ENCODE assay signal across 17 cellular contexts in the genomic region with DNA sequence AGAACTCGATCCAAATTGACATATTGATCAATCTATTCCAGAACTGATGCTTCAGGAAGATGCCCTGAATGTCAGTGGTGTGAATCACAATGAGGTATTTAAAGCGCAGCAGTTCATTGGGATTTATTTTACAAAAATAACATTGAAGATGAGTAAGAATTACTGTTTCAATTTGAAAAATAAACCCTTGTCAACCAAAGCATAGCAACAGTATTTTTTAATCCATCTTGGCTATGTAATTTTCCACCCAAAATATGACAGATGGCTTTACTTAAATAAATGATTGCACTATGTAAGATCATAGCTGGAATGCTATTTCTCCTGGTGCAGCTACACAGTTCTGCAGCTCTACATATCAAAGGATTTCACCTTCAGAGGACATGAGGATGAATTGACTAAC.
DNase-seq lines count a peak whose midpoint lies in the region; ATAC-seq and TF ChIP-seq lines count a peak whose summit lies in the region.
"Had no signal": no experiment of that assay in that cellular context is flagged by ENCODE, and none has a peak within 500 bp of the region (broad histone marks: within the 10 kb centered on the region; RNA-seq: fewer than 3 reads in every experiment).

No MANE protein-coding gene starts in this region.

- H3K9me3 ChIP-seq in SK-N-SH = no peaks in the 10 kb centered on the region
- H3K9me3 ChIP-seq in effector memory CD4-positive, alpha-beta T cell (ENCODE audit: control insufficient read depth, low read length) = peaks cover 4% of the 10 kb centered on the region
- no peaks in the 10 kb centered on the region for H3K9me3 ChIP-seq in vagina
- H3K9me3 ChIP-seq in neuronal stem cell (replicated peaks in 1 of 2; ENCODE audit: control insufficient read depth in 2 of 2, insufficient read depth in 1 of 2, low read depth in 1 of 2, low read length in 2 of 2) = no peaks in the 10 kb centered on the region

- H2AFZ ChIP-seq in SK-N-SH (ENCODE audit: low read depth) (no peak overlapping the region), neuronal stem cell (ENCODE audit: low read length) (no peak overlapping the region)

- TF ChIP-seq POLR2A in vagina (IDR thresholded peaks at IDR 0.05) = no peak

- DNase-seq in SK-N-SH (no peak), choroid plexus epithelial cell (ENCODE audit: low read depth) (peak; percentile 11), fibroblast of the conjunctiva (ENCODE audit: low read depth) (peak; percentile 41), vagina (ENCODE audit: extremely low spot score in 2 of 2) (no peak), GOT3 (lab: John Stamatoyannopoulos, UW) (no peak), neuronal stem cell (ENCODE audit: low spot score) (no peak)
- no peak for DNase-seq in effector memory CD4-positive, alpha-beta T cell
- DNase-seq: COR-L47, H9, IMR-90, Kasumi-1, NCI-H1417 treated with DMSO at 0.1 percent for 48 hours, NCI-H2029, NCI-H2171 treated with DMSO at 0.1 percent for 48 hours, NCI-H510A had no signal

- no peaks in the 10 kb centered on the region; a peak in 1 of 4 replicates for H3K4me1 ChIP-seq in SK-N-SH (ENCODE audit: control insufficient read depth in 1 of 2, insufficient read depth in 2 of 2, low read depth in 1 of 2, low read length in 1 of 2)
- no peaks in the 10 kb centered on the region for H3K4me1 ChIP-seq in effector memory CD4-positive, alpha-beta T cell (ENCODE audit: control insufficient read depth, insufficient read depth, low read length, poor library complexity, severe bottlenecking)
- no peaks in the 10 kb centered on the region for H3K4me1 ChIP-seq in vagina
- no peaks in the 10 kb centered on the region for H3K4me1 ChIP-seq in neuronal stem cell (ENCODE audit: control insufficient read depth in 2 of 2, insufficient read depth in 1 of 2, low read depth in 1 of 2, low read length in 2 of 2)

- H4K20me1 ChIP-seq in SK-N-SH (ENCODE audit: insufficient read depth) = no peaks in the 10 kb centered on the region

- H3F3A ChIP-seq in SK-N-SH (replicated peaks; ENCODE audit: insufficient read depth) = no peaks in the 10 kb centered on the region

- no peak overlapping the region for H4K91ac ChIP-seq in neuronal stem cell (ENCODE audit: low read depth, low read length, poor library complexity)

- no peak overlapping the region for H3K4me3 ChIP-seq in SK-N-SH (ENCODE audit: low read depth in 2 of 2, low read length in 1 of 2)
- H3K4me3 ChIP-seq in choroid plexus epithelial cell (ENCODE audit: low read depth, low read length) = no peak overlapping the region
- H3K4me3 ChIP-seq in effector memory CD4-positive, alpha-beta T cell (ENCODE audit: insufficient read depth, low read depth, low read length, poor library complexity, severe bottlenecking) = no peak overlapping the region
- no peak overlapping the region for H3K4me3 ChIP-seq in vagina
- H3K4me3 ChIP-seq in neuronal stem cell (ENCODE audit: low read length in 2 of 2) = no peak overlapping the region

- intact Hi-C loops in vagina (cut with DNase I) = no loop called here

- H3K14ac ChIP-seq in neuronal stem cell (ENCODE audit: low read length) = no peak overlapping the region

- no peaks in the 10 kb centered on the region for H3K79me2 ChIP-seq in SK-N-SH (ENCODE audit: insufficient read depth)

- CTCF ChIA-PET in SK-N-SH (lab: Yijun Ruan, JAX) = no interaction called here

- H3K23ac ChIP-seq in neuronal stem cell (ENCODE audit: low read depth, low read length, poor library complexity) = no peak overlapping the region

- peak; percentile 35; the same call in 1 of the 3 replicates for ATAC-seq in SK-N-SH treated with all-trans-retinoic acid at 6 μM for 48 hours

- H2BK5ac ChIP-seq in neuronal stem cell (ENCODE audit: low read length) = no peak overlapping the region

- H2BK12ac ChIP-seq in neuronal stem cell (ENCODE audit: low read length) = no peak overlapping the region

- H3K4ac ChIP-seq in neuronal stem cell (ENCODE audit: low read length) = no peak overlapping the region

- H3K4me2 ChIP-seq in SK-N-SH (no peak overlapping the region), neuronal stem cell (ENCODE audit: insufficient read depth, low read length, poor library complexity, severe bottlenecking) (no peak overlapping the region)

- H4K8ac ChIP-seq in neuronal stem cell (ENCODE audit: low read depth, low read length) = no peak overlapping the region

- 35% methylated on average over 2 of the region's 2 CpGs for WGBS in SK-N-SH (ENCODE audit: low lambda C conversion rate)
- WGBS in neuronal stem cell (ENCODE audit: extremely low coverage in 2 of 2, insufficient read length in 2 of 2, insufficient replicate concordance in 1 of 2), 2 donors = no CpG with 5 or more reads among the region's 2 CpGs

- TF ChIP-seq RAD21 in SK-N-SH (IDR thresholded peaks at IDR 0.05; ENCODE audit: low read length) = no peak

- H2AK5ac ChIP-seq in neuronal stem cell (ENCODE audit: low read depth, low read length) = no peak overlapping the region

- H3K9me2 ChIP-seq in SK-N-SH = no peaks in the 10 kb centered on the region

- no peak overlapping the region for H3K18ac ChIP-seq in neuronal stem cell (ENCODE audit: low read length)

- H3K27ac ChIP-seq in SK-N-SH (ENCODE audit: low read depth in 2 of 2, low read length in 1 of 2) (no peak overlapping the region), vagina (no peak overlapping the region), neuronal stem cell (replicated peaks; ENCODE audit: low read length) (no peak overlapping the region)
- no peak overlapping the region for H3K27ac ChIP-seq in effector memory CD4-positive, alpha-beta T cell (ENCODE audit: insufficient read depth, low read length, poor library complexity, severe bottlenecking)
- H3K27ac ChIP-seq: 22Rv1 had no signal

- H3K27me3 ChIP-seq in SK-N-SH (ENCODE audit: insufficient read depth) = no peaks in the 10 kb centered on the region
- no peaks in the 10 kb centered on the region for H3K27me3 ChIP-seq in effector memory CD4-positive, alpha-beta T cell (replicated peaks; ENCODE audit: control insufficient read depth, insufficient read depth, low read length, poor library complexity, severe bottlenecking)
- H3K27me3 ChIP-seq in vagina = no peaks in the 10 kb centered on the region
- no peaks in the 10 kb centered on the region for H3K27me3 ChIP-seq in neuronal stem cell (ENCODE audit: control insufficient read depth in 3 of 3, insufficient read depth in 3 of 3, low read depth in 1 of 3, low read length in 3 of 3)

- TF ChIP-seq EP300 in SK-N-SH (IDR thresholded peaks at IDR 0.05; ENCODE audit: borderline replicate concordance in 1 of 2, low read depth in 1 of 2, low read length in 1 of 2) = no peak

- no peaks in the 10 kb centered on the region for H3K79me1 ChIP-seq in neuronal stem cell (ENCODE audit: low read depth, low read length)

- no peak overlapping the region for H2BK15ac ChIP-seq in neuronal stem cell (ENCODE audit: low read length)

- TF ChIP-seq CTCF in SK-N-SH (IDR thresholded peaks at IDR 0.05) = no peak
- no peak for TF ChIP-seq CTCF in choroid plexus epithelial cell (conservative IDR thresholded peaks at IDR 0.05; ENCODE audit: low read depth, low read length)
- TF ChIP-seq CTCF in vagina (IDR thresholded peaks at IDR 0.05) = no peak

- H3K9ac ChIP-seq in SK-N-SH (no peak overlapping the region), neuronal stem cell (ENCODE audit: low read depth, low read length, poor library complexity) (no peak overlapping the region)

- H3K36me3 ChIP-seq in SK-N-SH (replicated peaks in 1 of 2; ENCODE audit: control insufficient read depth in 1 of 2, insufficient read depth in 2 of 2, low read length in 1 of 2) (no peaks in the 10 kb centered on the region), vagina (no peaks in the 10 kb centered on the region), neuronal stem cell (replicated peaks in 1 of 2; ENCODE audit: control insufficient read depth in 2 of 2, insufficient read depth in 2 of 2, low read length in 2 of 2) (no peaks in the 10 kb centered on the region)
- H3K36me3 ChIP-seq in effector memory CD4-positive, alpha-beta T cell (ENCODE audit: control insufficient read depth, insufficient read depth, low read length) = no peaks in the 10 kb centered on the region

- POLR2A ChIA-PET in SK-N-SH (lab: Yijun Ruan, JAX) = no interaction called here

- no peak overlapping the region for H2BK120ac ChIP-seq in neuronal stem cell (ENCODE audit: low read depth, low read length)

TF ChIP-seq in SK-N-SH treated with all-trans-retinoic acid at 6 μM for 48 hours, 23 proteins besides CTCF, POLR2A, EP300 and RAD21 (continues in another document):
- TF ChIP-seq BACH2 (CRISPR knock-in tag; IDR thresholded peaks at IDR 0.05; ENCODE audit: borderline replicate concordance) (no peak), PPARA (CRISPR knock-in tag; IDR thresholded peaks at IDR 0.05; ENCODE audit: borderline replicate concordance) (no peak), ZNF8 (CRISPR knock-in tag; IDR thresholded peaks at IDR 0.05) (no peak), CSDC2 (CRISPR knock-in tag; IDR thresholded peaks at IDR 0.05) (no peak)

TF ChIP-seq in SK-N-SH, 30 proteins besides CTCF, POLR2A, EP300 and RAD21 (continues in another document):
- TF ChIP-seq FOSL2 (IDR thresholded peaks at IDR 0.05; ENCODE audit: borderline replicate concordance, low read depth) = no peak
- no peak for TF ChIP-seq NFIC (IDR thresholded peaks at IDR 0.05; ENCODE audit: borderline replicate concordance)
- TF ChIP-seq FOXJ3 (CRISPR knock-in tag; IDR thresholded peaks at IDR 0.05) = no peak
- TF ChIP-seq POLR2AphosphoS5 (IDR thresholded peaks at IDR 0.05; ENCODE audit: low read depth, low read length) = no peak
- TF ChIP-seq, protein P1, sequence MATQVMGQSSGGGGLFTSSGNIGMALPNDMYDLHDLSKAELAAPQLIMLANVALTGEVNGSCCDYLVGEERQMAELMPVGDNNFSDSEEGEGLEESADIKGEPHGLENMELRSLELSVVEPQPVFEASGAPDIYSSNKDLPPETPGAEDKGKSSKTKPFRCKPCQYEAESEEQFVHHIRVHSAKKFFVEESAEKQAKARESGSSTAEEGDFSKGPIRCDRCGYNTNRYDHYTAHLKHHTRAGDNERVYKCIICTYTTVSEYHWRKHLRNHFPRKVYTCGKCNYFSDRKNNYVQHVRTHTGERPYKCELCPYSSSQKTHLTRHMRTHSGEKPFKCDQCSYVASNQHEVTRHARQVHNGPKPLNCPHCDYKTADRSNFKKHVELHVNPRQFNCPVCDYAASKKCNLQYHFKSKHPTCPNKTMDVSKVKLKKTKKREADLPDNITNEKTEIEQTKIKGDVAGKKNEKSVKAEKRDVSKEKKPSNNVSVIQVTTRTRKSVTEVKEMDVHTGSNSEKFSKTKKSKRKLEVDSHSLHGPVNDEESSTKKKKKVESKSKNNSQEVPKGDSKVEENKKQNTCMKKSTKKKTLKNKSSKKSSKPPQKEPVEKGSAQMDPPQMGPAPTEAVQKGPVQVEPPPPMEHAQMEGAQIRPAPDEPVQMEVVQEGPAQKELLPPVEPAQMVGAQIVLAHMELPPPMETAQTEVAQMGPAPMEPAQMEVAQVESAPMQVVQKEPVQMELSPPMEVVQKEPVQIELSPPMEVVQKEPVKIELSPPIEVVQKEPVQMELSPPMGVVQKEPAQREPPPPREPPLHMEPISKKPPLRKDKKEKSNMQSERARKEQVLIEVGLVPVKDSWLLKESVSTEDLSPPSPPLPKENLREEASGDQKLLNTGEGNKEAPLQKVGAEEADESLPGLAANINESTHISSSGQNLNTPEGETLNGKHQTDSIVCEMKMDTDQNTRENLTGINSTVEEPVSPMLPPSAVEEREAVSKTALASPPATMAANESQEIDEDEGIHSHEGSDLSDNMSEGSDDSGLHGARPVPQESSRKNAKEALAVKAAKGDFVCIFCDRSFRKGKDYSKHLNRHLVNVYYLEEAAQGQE (IDR thresholded peaks at IDR 0.05; ENCODE audit: low read depth, low read length) = no peak

Comparison
In these comparisons a context has a peak if more than half of its experiments do, and no peak if none do; other contexts are left out.
1. DNase-seq: peak in choroid plexus epithelial cell (single experiment) and fibroblast of the conjunctiva (single experiment); none in SK-N-SH (single experiment), effector memory CD4-positive, alpha-beta T cell (0 of 3), vagina (0 of 2), GOT3 (single experiment) and neuronal stem cell (single experiment).